In the genomic region with DNA sequence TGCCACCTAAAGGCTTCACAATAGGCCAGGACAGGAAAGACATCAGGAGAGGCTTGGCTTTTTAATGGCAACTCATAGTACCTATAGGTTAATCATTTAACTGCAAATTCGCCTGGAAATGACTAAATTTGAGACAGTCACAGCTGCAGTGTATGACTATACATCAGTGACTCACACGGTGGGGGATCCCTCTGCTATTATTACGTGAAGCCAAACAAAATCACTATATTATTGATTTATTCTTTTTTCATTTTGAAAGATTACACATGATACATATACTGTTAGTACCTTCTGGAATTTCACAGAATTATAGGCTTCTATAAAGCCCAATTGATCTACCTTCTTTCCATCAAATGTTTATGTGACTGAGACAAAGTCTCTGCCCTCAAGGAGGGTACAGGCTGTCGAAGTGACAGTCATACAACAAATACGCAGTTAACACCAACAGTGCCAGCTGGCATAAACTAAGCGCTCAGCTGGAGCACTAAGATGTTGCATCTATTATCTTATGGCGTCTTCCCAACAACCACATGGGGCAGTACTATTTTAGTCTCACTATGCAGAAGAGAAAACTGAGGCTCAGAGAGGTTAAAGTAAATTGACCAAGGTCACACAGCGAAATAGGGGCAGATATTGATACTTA, we compare ENCODE assay signal across 9 cellular contexts.
DNase-seq lines count a peak whose midpoint lies in the region; ATAC-seq, FAIRE-seq and TF ChIP-seq lines count a peak whose summit lies in the region.
"Had no signal": no experiment of that assay in that cellular context is flagged by ENCODE, and none has a peak within 500 bp of the region (broad histone marks: within the 10 kb centered on the region; RNA-seq: fewer than 3 reads in every experiment).

No MANE protein-coding gene starts in this region.

- BruUV-seq in Calu3 (replicated peaks; lab: Mats Ljungman, UMichigan) = no TSS peak

- H3K9me3 Mint-ChIP-seq in Calu3 (ENCODE audit: low read depth, unreplicated experiment) = no peaks in the 10 kb centered on the region
- H3K9me3 Mint-ChIP-seq: neural crest cell had no signal

- peak overlapping the region; percentile 91 for H3K27ac Mint-ChIP-seq in Calu3 (ENCODE audit: unreplicated experiment)

- H3K27ac ChIP-seq in cingulate gyrus (ENCODE audit: low read depth, low read length) (peak overlapping the region; percentile 22), temporal lobe (ENCODE audit: low read depth, low read length) (peak overlapping the region; percentile 80)

- no peaks in the 10 kb centered on the region for H3K27me3 Mint-ChIP-seq in Calu3 (ENCODE audit: unreplicated experiment)

- CTCF ChIA-PET in Calu3 (lab: Charles Lee) = interaction anchor here (0.8 kb wide), 1 partner anchor 8 kb away, joined by 4 read pairs; no protein-coding TSS in a partner anchor

- peaks cover 36% of the 10 kb centered on the region for H3K4me1 Mint-ChIP-seq in Calu3 (ENCODE audit: low read depth, unreplicated experiment)

- peaks cover 15% of the 10 kb centered on the region for H3K36me3 Mint-ChIP-seq in Calu3 (ENCODE audit: insufficient read depth, unreplicated experiment)

- H3K4me3 Mint-ChIP-seq in Calu3 (ENCODE audit: low read depth, unreplicated experiment) = peak overlapping the region; percentile 50
- H3K4me3 Mint-ChIP-seq: neural crest cell had no signal

- intact Hi-C loops in Calu3 (cut with micrococcal nuclease; ENCODE audit: unreplicated experiment) = loop anchor here (5.0 kb wide), 1 partner anchor 38 kb away; no protein-coding TSS in a partner anchor

- TF ChIP-seq POLR2A in erythroblast (IDR thresholded peaks at IDR 0.05; ENCODE audit: low read length) = no peak

- TF ChIP-seq CTCF in Calu3 (IDR thresholded peaks at IDR 0.05; ENCODE audit: unreplicated experiment) (no peak), D721Med (IDR thresholded peaks at IDR 0.05; ENCODE audit: insufficient read depth, missing control alignments) (no peak)

- no peak for FAIRE-seq in D721Med (lab: Jason Lieb, UNC)

- peak; percentile 63 for ATAC-seq in GM19455 (IDR thresholded peaks at IDR 0.05; ENCODE audit: unreplicated experiment)
- ATAC-seq in HG03442 (IDR thresholded peaks at IDR 0.05; ENCODE audit: unreplicated experiment) = peak; percentile 87

- DNase-seq in Calu3 = peak; percentile 43
- no peak for DNase-seq in erythroblast (lab: John Stamatoyannopoulos, UW)
- no peak for DNase-seq in D721Med (ENCODE audit: insufficient read length, low spot score)
- no peak for DNase-seq in NCI-H2227 (lab: John Stamatoyannopoulos, UW; ENCODE audit: unreplicated experiment)
